Comparison of ENCODE assay signal across 1 cellular context in genomic region chr2:95334916-95335641, GRCh38.
TF ChIP-seq lines count a peak whose summit lies in the region.

No MANE protein-coding gene starts in this region.

TF ChIP-seq in GM23338, 12 proteins besides CTCF, POLR2A, EP300 and RAD21 (continued from another document):
- TF ChIP-seq REST (IDR thresholded peaks at IDR 0.05; ENCODE audit: unreplicated experiment) = no peak
- TF ChIP-seq, protein P1, sequence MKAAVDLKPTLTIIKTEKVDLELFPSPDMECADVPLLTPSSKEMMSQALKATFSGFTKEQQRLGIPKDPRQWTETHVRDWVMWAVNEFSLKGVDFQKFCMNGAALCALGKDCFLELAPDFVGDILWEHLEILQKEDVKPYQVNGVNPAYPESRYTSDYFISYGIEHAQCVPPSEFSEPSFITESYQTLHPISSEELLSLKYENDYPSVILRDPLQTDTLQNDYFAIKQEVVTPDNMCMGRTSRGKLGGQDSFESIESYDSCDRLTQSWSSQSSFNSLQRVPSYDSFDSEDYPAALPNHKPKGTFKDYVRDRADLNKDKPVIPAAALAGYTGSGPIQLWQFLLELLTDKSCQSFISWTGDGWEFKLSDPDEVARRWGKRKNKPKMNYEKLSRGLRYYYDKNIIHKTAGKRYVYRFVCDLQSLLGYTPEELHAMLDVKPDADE (IDR thresholded peaks at IDR 0.05) = no peak
- TF ChIP-seq POLR2AphosphoS5 (IDR thresholded peaks at IDR 0.05; ENCODE audit: low read depth) = no peak
- TF ChIP-seq JUNB (IDR thresholded peaks at IDR 0.05; ENCODE audit: unreplicated experiment) = no peak
- TF ChIP-seq EZH2phosphoT487 (IDR thresholded peaks at IDR 0.05; ENCODE audit: unreplicated experiment) = no peak
- TF ChIP-seq ZNF331 (CRISPR knock-in tag; IDR thresholded peaks at IDR 0.05; ENCODE audit: low read depth) = no peak
